Comparison of ENCODE assay signal across 13 cellular contexts in the genomic region with DNA sequence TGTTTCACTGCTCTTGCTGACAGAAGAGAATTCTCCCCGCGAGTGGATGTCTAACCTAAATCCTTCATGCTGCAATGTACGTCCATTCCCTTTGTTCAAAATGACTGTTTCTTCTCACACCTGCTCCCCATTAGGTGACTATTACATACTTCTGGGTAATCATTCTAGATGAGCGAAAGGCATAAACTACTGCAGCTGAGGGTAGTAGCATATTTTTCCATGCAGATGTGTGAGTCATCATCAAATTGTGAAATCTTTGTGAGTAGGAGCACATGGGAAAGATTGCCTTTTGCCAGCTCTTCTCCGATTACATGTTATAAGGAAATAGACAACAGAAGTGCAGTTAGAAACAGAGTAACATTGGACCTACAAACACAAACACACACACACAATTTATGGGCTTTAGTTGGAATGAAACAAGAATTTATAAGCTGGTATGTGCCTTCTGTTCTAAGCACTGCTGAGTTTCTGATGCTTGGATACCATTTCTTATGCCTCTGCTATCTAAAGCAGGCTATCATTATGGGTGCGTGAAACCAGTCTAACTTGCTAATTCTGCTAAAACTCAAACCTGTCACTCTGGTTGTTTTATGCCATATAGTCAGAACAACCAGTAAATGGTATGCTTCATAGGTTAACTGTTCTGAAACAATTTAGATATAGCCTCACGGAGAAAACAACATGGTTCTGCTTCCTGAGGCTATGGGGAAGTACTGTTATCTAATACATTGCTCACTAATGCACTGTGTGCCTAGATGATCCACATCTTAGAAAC.
DNase-seq lines count a peak whose midpoint lies in the region; ATAC-seq and TF ChIP-seq lines count a peak whose summit lies in the region.
"Had no signal": no experiment of that assay in that cellular context is flagged by ENCODE, and none has a peak within 500 bp of the region (broad histone marks: within the 10 kb centered on the region; RNA-seq: fewer than 3 reads in every experiment).

No MANE protein-coding gene starts in this region.

- H2AFZ ChIP-seq in fibroblast of lung (ENCODE audit: low read length) (no peak overlapping the region), GM23338 (no peak overlapping the region)

- H3K27ac Mint-ChIP-seq in GM23338 (no peak overlapping the region), natural killer cell (no peak overlapping the region)
- H3K27ac Mint-ChIP-seq: activated T-helper 1 cell treated with anti-CD3 and anti-CD28 coated beads, Interleukin-12 subunit alpha, Interleukin-12 subunit beta, Interleukin-2, Interleukin-4 antibody, amounts not matched to agents 30 ng/mL and 10 ng/mL and 1 ng/mL, durations not matched to agents 14 hours and 24 hours and 36 hours; progenitor cell of endocrine pancreas had no signal

- no peak for TF ChIP-seq CTCF in fibroblast of lung (conservative IDR thresholded peaks at IDR 0.05 in 1 of 2, IDR thresholded peaks at IDR 0.05 in 1 of 2; ENCODE audit: low read depth in 1 of 2, low read length in 2 of 2)
- TF ChIP-seq CTCF in GM23338 (conservative IDR thresholded peaks at IDR 0.05; ENCODE audit: low read depth in 2 of 2), result no peak
- no peak for TF ChIP-seq CTCF in natural killer cell (IDR thresholded peaks at IDR 0.05)

- no peak overlapping the region for H3K9ac ChIP-seq in fibroblast of lung (ENCODE audit: insufficient read depth, low read length)

- no peaks in the 10 kb centered on the region for H4K20me1 ChIP-seq in fibroblast of lung (ENCODE audit: control insufficient read depth, extremely low read depth, insufficient read depth, low read length)
- H4K20me1 ChIP-seq in GM23338 (replicated peaks; ENCODE audit: insufficient read depth), result no peaks in the 10 kb centered on the region

- H3K9me3 ChIP-seq in fibroblast of lung (ENCODE audit: control insufficient read depth, insufficient read depth, low read depth, low read length), result no peaks in the 10 kb centered on the region
- H3K9me3 ChIP-seq: HAP-1, stomach had no signal

- H3K79me2 ChIP-seq in fibroblast of lung (ENCODE audit: control insufficient read depth, insufficient read depth, low read length) (no peaks in the 10 kb centered on the region), GM23338 (replicated peaks; ENCODE audit: insufficient read depth) (no peaks in the 10 kb centered on the region)

- intact Hi-C loops in natural killer cell (cut with micrococcal nuclease), result no loop called here

- H3K9me3 Mint-ChIP-seq in GM23338 (no peaks in the 10 kb centered on the region), natural killer cell (no peaks in the 10 kb centered on the region)
- H3K9me3 Mint-ChIP-seq: activated T-helper 1 cell treated with anti-CD3 and anti-CD28 coated beads, Interleukin-12 subunit alpha, Interleukin-12 subunit beta, Interleukin-2, Interleukin-4 antibody, amounts not matched to agents 30 ng/mL and 10 ng/mL and 1 ng/mL, durations not matched to agents 14 hours and 24 hours and 36 hours had no signal

- H3K36me3 Mint-ChIP-seq in GM23338 (ENCODE audit: low read depth) (no peaks in the 10 kb centered on the region), natural killer cell (no peaks in the 10 kb centered on the region)

- H3K4me1 ChIP-seq in fibroblast of lung (ENCODE audit: control insufficient read depth, extremely low read depth, insufficient read depth, low read length) (peaks cover 7% of the 10 kb centered on the region), GM23338 (ENCODE audit: insufficient read depth) (no peaks in the 10 kb centered on the region)

- H3K4me1 Mint-ChIP-seq in GM23338 (peaks cover 16% of the 10 kb centered on the region), natural killer cell (no peaks in the 10 kb centered on the region)

- no peak for ATAC-seq in GM23338
- ATAC-seq in HG02798 (IDR thresholded peaks at IDR 0.05; ENCODE audit: poor library complexity, unreplicated experiment), result no peak
- no peak for ATAC-seq in natural killer cell

- H3K4me3 Mint-ChIP-seq in GM23338 (no peak overlapping the region), natural killer cell (no peak overlapping the region)
- H3K4me3 Mint-ChIP-seq: activated T-helper 1 cell treated with anti-CD3 and anti-CD28 coated beads, Interleukin-12 subunit alpha, Interleukin-12 subunit beta, Interleukin-2, Interleukin-4 antibody, amounts not matched to agents 30 ng/mL and 10 ng/mL and 1 ng/mL, durations not matched to agents 14 hours and 24 hours and 36 hours had no signal

- H3K9me2 ChIP-seq in GM23338 (ENCODE audit: insufficient read depth), result no peaks in the 10 kb centered on the region

- H3K27ac ChIP-seq in fibroblast of lung (ENCODE audit: insufficient read depth, low read length) (no peak overlapping the region), GM23338 (ENCODE audit: low read depth) (no peak overlapping the region)

- H3K4me2 ChIP-seq in fibroblast of lung (ENCODE audit: extremely low read depth, insufficient read depth, low read length) (peak overlapping the region; percentile 77), GM23338 (no peak overlapping the region)

- H3K4me3 ChIP-seq in fibroblast of lung (replicated peaks in 1 of 4; ENCODE audit: control extremely low read depth in 1 of 4, insufficient read depth in 1 of 4, low read depth in 3 of 4, low read length in 4 of 4) (peak overlapping the region in 1 of 4 experiments; percentile 20), GM23338 (no peak overlapping the region)
- H3K4me3 ChIP-seq: HAP-1, stomach had no signal

- H3K27me3 ChIP-seq in fibroblast of lung (ENCODE audit: control insufficient read depth, insufficient read depth, low read length) (no peaks in the 10 kb centered on the region), GM23338 (ENCODE audit: insufficient read depth) (no peaks in the 10 kb centered on the region)
- H3K27me3 ChIP-seq: stomach had no signal

- H3K36me3 ChIP-seq in fibroblast of lung (ENCODE audit: control insufficient read depth, insufficient read depth, low read length) (no peaks in the 10 kb centered on the region), GM23338 (ENCODE audit: insufficient read depth) (no peaks in the 10 kb centered on the region)
- H3K36me3 ChIP-seq: HAP-1, stomach had no signal

- peak; percentile 61 for DNase-seq in EL
- DNase-seq in NCI-H460 (ENCODE audit: extremely low read depth, low read depth), result peak; percentile 70
- DNase-seq in fibroblast of lung (ENCODE audit: low read depth in 2 of 2), result peak; percentile 34 to 98
- peak; percentile 38 for DNase-seq in putamen (ENCODE audit: low spot score)
- DNase-seq in GM23338 (ENCODE audit: low spot score), result no peak
- DNase-seq in activated naive CD4-positive, alpha-beta T cell (lab: John Stamatoyannopoulos, UW), result no peak
- no peak for DNase-seq in natural killer cell
- DNase-seq: Kasumi-1, stomach had no signal

- H3K27me3 Mint-ChIP-seq in GM23338 (ENCODE audit: insufficient read depth, low read depth, poor library complexity) (no peaks in the 10 kb centered on the region), natural killer cell (ENCODE audit: low read depth in 2 of 2) (peaks cover 0 to 6% of the 10 kb centered on the region in 2 donors)

- H3F3A ChIP-seq in GM23338 (replicated peaks; ENCODE audit: low read depth), result no peaks in the 10 kb centered on the region

TF ChIP-seq in GM23338, 12 proteins besides CTCF, POLR2A, EP300 and RAD21 (continues in another document):
- TF ChIP-seq EZH2 (IDR thresholded peaks at IDR 0.05; ENCODE audit: low read depth, unreplicated experiment), result no peak
- no peak for TF ChIP-seq ZNF114 (CRISPR knock-in tag; IDR thresholded peaks at IDR 0.05)
- no peak for TF ChIP-seq NANOG (IDR thresholded peaks at IDR 0.05; ENCODE audit: borderline replicate concordance)
- TF ChIP-seq, protein P1, sequence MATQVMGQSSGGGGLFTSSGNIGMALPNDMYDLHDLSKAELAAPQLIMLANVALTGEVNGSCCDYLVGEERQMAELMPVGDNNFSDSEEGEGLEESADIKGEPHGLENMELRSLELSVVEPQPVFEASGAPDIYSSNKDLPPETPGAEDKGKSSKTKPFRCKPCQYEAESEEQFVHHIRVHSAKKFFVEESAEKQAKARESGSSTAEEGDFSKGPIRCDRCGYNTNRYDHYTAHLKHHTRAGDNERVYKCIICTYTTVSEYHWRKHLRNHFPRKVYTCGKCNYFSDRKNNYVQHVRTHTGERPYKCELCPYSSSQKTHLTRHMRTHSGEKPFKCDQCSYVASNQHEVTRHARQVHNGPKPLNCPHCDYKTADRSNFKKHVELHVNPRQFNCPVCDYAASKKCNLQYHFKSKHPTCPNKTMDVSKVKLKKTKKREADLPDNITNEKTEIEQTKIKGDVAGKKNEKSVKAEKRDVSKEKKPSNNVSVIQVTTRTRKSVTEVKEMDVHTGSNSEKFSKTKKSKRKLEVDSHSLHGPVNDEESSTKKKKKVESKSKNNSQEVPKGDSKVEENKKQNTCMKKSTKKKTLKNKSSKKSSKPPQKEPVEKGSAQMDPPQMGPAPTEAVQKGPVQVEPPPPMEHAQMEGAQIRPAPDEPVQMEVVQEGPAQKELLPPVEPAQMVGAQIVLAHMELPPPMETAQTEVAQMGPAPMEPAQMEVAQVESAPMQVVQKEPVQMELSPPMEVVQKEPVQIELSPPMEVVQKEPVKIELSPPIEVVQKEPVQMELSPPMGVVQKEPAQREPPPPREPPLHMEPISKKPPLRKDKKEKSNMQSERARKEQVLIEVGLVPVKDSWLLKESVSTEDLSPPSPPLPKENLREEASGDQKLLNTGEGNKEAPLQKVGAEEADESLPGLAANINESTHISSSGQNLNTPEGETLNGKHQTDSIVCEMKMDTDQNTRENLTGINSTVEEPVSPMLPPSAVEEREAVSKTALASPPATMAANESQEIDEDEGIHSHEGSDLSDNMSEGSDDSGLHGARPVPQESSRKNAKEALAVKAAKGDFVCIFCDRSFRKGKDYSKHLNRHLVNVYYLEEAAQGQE (IDR thresholded peaks at IDR 0.05; ENCODE audit: unreplicated experiment), result no peak

Comparison
In these comparisons a context has a peak if more than half of its experiments do, and no peak if none do; other contexts are left out.
1. DNase-seq: peak in EL (single experiment), NCI-H460 (single experiment), fibroblast of lung (2 of 2) and putamen (single experiment); none in GM23338 (single experiment), activated naive CD4-positive, alpha-beta T cell (0 of 4) and natural killer cell (single experiment).